In genomic region chr12:6927999-6928702, GRCh38 we compare ENCODE assay signal across 1 cellular context.
TF ChIP-seq lines count a peak whose summit lies in the region.

No MANE protein-coding gene starts in this region.

TF ChIP-seq in HCT116, 20 proteins besides CTCF, POLR2A, EP300 and RAD21 (continued from another document):
- no peak for TF ChIP-seq CBX3 (IDR thresholded peaks at IDR 0.05; ENCODE audit: low read depth)
- no peak for TF ChIP-seq ZBTB33 (IDR thresholded peaks at IDR 0.05; ENCODE audit: extremely low read depth, insufficient replicate concordance, low read length)
- TF ChIP-seq SRF (IDR thresholded peaks at IDR 0.05; ENCODE audit: low read depth), result no peak
